In the genomic region with DNA sequence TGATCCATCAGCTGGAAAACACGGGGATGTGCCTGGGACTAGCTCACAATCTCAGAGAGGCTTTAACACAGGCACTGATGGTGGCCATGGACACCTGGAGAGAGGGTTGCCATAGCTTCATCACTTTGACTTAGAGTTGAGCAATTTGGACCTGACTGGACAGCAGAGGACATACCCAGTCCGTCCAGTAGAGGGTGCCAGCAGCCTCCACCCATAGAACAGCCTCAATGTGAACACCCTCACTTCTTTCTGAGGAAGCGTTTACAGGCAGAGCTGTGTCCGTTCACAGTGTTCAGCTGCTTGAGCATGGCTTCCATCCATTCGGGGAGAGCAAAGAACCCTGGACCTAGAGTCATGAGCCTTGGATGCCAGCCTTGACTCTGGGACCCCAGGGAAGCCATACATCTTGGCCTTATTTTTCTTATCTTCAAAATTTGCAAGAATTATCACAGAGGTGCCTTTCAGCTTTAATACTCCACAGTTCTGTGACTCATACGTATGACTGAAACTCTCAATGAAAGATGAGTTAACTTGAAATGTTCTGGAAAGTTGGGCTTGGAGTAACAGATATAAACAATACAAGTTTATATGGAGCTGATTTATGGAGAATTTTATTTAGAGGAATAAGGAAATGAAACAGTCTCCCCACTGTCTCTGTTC, we compare ENCODE assay signal across 8 cellular contexts.
DNase-seq lines count a peak whose midpoint lies in the region; ATAC-seq, FAIRE-seq and TF ChIP-seq lines count a peak whose summit lies in the region.

No MANE protein-coding gene starts in this region.

- ATAC-seq in DND-41 (ENCODE audit: insufficient read depth, low read depth) (peak; percentile 83), GM21390 (IDR thresholded peaks at IDR 0.05; ENCODE audit: unreplicated experiment) (peak; percentile 97), gastrocnemius medialis (peak; percentile 52 to 74)

- TF ChIP-seq POLR2A in gastrocnemius medialis (IDR thresholded peaks at IDR 0.05), result no peak

- H3K9ac ChIP-seq in DND-41 (ENCODE audit: low read depth, low read length) (no peak overlapping the region), astrocyte (ENCODE audit: low read length) (no peak overlapping the region)

- H3K36me3 ChIP-seq in DND-41 (ENCODE audit: insufficient read depth, low read length), result no peaks in the 10 kb centered on the region
- no peaks in the 10 kb centered on the region for H3K36me3 ChIP-seq in astrocyte (ENCODE audit: insufficient read depth, low read length)
- H3K36me3 ChIP-seq in gastrocnemius medialis, result no peaks in the 10 kb centered on the region

- H3K27ac ChIP-seq in DND-41 (ENCODE audit: low read length) (no peak overlapping the region), astrocyte (ENCODE audit: low read depth, low read length) (no peak overlapping the region), gastrocnemius medialis (no peak overlapping the region)

- H3K4me2 ChIP-seq in DND-41 (ENCODE audit: insufficient read depth, low read length) (no peak overlapping the region), astrocyte (ENCODE audit: low read length) (peak overlapping the region; percentile 80)

- TF ChIP-seq CTCF in DND-41 (IDR thresholded peaks at IDR 0.05; ENCODE audit: borderline replicate concordance, extremely low read depth, low read length, poor library complexity, severe bottlenecking), result peak; percentile 85
- TF ChIP-seq CTCF in astrocyte (IDR thresholded peaks at IDR 0.05; ENCODE audit: insufficient read depth, low read depth, low read length), result peak; percentile 92
- peak; percentile 29 to 72 (median 41) for TF ChIP-seq CTCF in gastrocnemius medialis (IDR thresholded peaks at IDR 0.05 in 4 of 5, conservative IDR thresholded peaks at IDR 0.05 in 1 of 5)

- H3K4me3 Mint-ChIP-seq in astrocyte (ENCODE audit: unreplicated experiment), result no peak overlapping the region

- H2AFZ ChIP-seq in DND-41 (ENCODE audit: low read depth, low read length) (no peak overlapping the region), astrocyte (ENCODE audit: low read depth, low read length) (peak overlapping the region; percentile 65)

- peak; percentile 58 for FAIRE-seq in astrocyte (lab: Jason Lieb, UNC)

- peaks cover 43% of the 10 kb centered on the region for H3K27me3 Mint-ChIP-seq in astrocyte (ENCODE audit: low read depth, unreplicated experiment)

- H3K27ac Mint-ChIP-seq in astrocyte (ENCODE audit: unreplicated experiment), result no peak overlapping the region

- intact Hi-C loops in gastrocnemius medialis (cut with DNase I; ENCODE audit: low total_unique reads), result no loop called here

- in situ Hi-C loops in gastrocnemius medialis (cut with MboI; ENCODE audit: low sequenced_read_pairs in 4 of 4), result no loop called here

- H3K4me1 Mint-ChIP-seq in astrocyte (ENCODE audit: low read depth, unreplicated experiment), result no peaks in the 10 kb centered on the region

- H3K4me3 ChIP-seq in DND-41 (ENCODE audit: low read depth in 1 of 2, low read length in 2 of 2) (no peak overlapping the region), astrocyte (ENCODE audit: insufficient read depth, low read depth, low read length) (peak overlapping the region; percentile 22), gastrocnemius medialis (no peak overlapping the region)
- H3K4me3 ChIP-seq in Jurkat, Clone E6-1 (ENCODE audit: low read length), result no peak overlapping the region

- H3K36me3 Mint-ChIP-seq in astrocyte (ENCODE audit: low read depth, unreplicated experiment), result no peaks in the 10 kb centered on the region

- H3K27me3 ChIP-seq in DND-41 (ENCODE audit: insufficient read depth, low read length, poor library complexity), result peaks cover 6% of the 10 kb centered on the region
- H3K27me3 ChIP-seq in astrocyte (ENCODE audit: insufficient read depth, low read length), result no peaks in the 10 kb centered on the region
- no peaks in the 10 kb centered on the region for H3K27me3 ChIP-seq in gastrocnemius medialis

- H3K9me3 ChIP-seq in DND-41 (ENCODE audit: insufficient read depth, low read length, severe bottlenecking), result peaks cover 12% of the 10 kb centered on the region
- H3K9me3 ChIP-seq in astrocyte (ENCODE audit: insufficient read depth, low read depth, low read length), result no peaks in the 10 kb centered on the region
- H3K9me3 ChIP-seq in gastrocnemius medialis, result no peaks in the 10 kb centered on the region

- H3K4me1 ChIP-seq in DND-41 (ENCODE audit: insufficient read depth, low read length) (no peaks in the 10 kb centered on the region), astrocyte (ENCODE audit: insufficient read depth, low read length) (peaks cover 19% of the 10 kb centered on the region), gastrocnemius medialis (peaks cover 0 to 4% of the 10 kb centered on the region in 2 donors)

- no peaks in the 10 kb centered on the region for H4K20me1 ChIP-seq in DND-41 (ENCODE audit: insufficient read depth, low read length)
- no peaks in the 10 kb centered on the region for H4K20me1 ChIP-seq in astrocyte (ENCODE audit: insufficient read depth, low read length)

- DNase-seq in DND-41 (peak; percentile 52), SHP77 (lab: John Stamatoyannopoulos, UW) (peak; percentile 32 to 39), astrocyte (ENCODE audit: low read depth) (peak; percentile 65), hypothalamus (lab: John Stamatoyannopoulos, UW) (peak in 42 of 51 donors; percentile 2 to 68 (median 34)), gastrocnemius medialis (peak in 1 of 2 donors; percentile 34), DMS153 (lab: John Stamatoyannopoulos, UW) (no peak)
- peak; percentile 39 for DNase-seq in Jurkat, Clone E6-1 (ENCODE audit: low read depth, low spot score)

- no peaks in the 10 kb centered on the region for H3K79me2 ChIP-seq in DND-41 (ENCODE audit: insufficient read depth, low read length)
- H3K79me2 ChIP-seq in astrocyte (ENCODE audit: insufficient read depth, low read length), result no peaks in the 10 kb centered on the region

- peaks cover 2% of the 10 kb centered on the region for H3K9me3 Mint-ChIP-seq in astrocyte (ENCODE audit: unreplicated experiment)

Comparison
In these comparisons a context has a peak if more than half of its experiments do, and no peak if none do; other contexts are left out.
1. CTCF ChIP-seq: peak in every context shown above with its lines; median percentile 92 in astrocyte; 85 in DND-41; 41 in gastrocnemius medialis.